Comparison of ENCODE assay signal across 8 cellular contexts in genomic region chr7:76260171-76260703, GRCh38.
A peak's percentile ranks its signal among the peaks of the same experiment; 100 is the strongest.
DNase-seq lines count a peak whose midpoint lies in the region; ATAC-seq lines count a peak whose summit lies in the region.

No MANE protein-coding gene starts in this region.

- no peak overlapping the region for H3K27ac ChIP-seq in iPS-20b (ENCODE audit: low read length)

- H3K36me3 ChIP-seq in iPS-20b (ENCODE audit: insufficient read depth, low read depth, low read length): no peaks in the 10 kb centered on the region

- peaks cover 6% of the 10 kb centered on the region; the same call in 1 of the 2 replicates for H3K4me1 ChIP-seq in iPS-20b (ENCODE audit: insufficient read depth, low read length)

- ATAC-seq in GM18498 (IDR thresholded peaks at IDR 0.05; ENCODE audit: unreplicated experiment): no peak

- H3K27me3 ChIP-seq in iPS-20b (ENCODE audit: insufficient read depth, low read length): no peaks in the 10 kb centered on the region

- peak overlapping the region; percentile 73; the same call in 1 of the 2 replicates for H3K9ac ChIP-seq in iPS-20b (ENCODE audit: low read depth, low read length)

- DNase-seq in GM03348 (ENCODE audit: low spot score): peak; percentile 49
- peak; percentile 72 to 95 for DNase-seq in NCI-H526 (lab: John Stamatoyannopoulos, UW)
- DNase-seq in activated T-helper 9 cell treated with anti-CD3 and anti-CD28 coated beads, Interleukin-2, amount 50 U/mL, for 16 hours (ENCODE audit: low read depth): peak; percentile 24
- peak; percentile 9 for DNase-seq in stimulated activated CD8-positive, alpha-beta memory T cell treated with anti-CD3 and anti-CD28 coated beads, Interleukin-12 subunit alpha, Interleukin-12 subunit beta, amount 100 ng/mL, for 24 hours (ENCODE audit: extremely low read depth)
- no peak for DNase-seq in DMS79 (lab: John Stamatoyannopoulos, UW)
- no peak for DNase-seq in middle frontal gyrus (ENCODE audit: extremely low spot score, low spot score)

- H3K4me3 ChIP-seq in iPS-20b (ENCODE audit: low read length): peak overlapping the region; percentile 75; the same call in 1 of the 2 replicates

- H3K9me3 ChIP-seq in iPS-20b (ENCODE audit: insufficient read depth, low read depth, low read length): no peaks in the 10 kb centered on the region

Comparison
In these comparisons a context has a peak if more than half of its experiments do, and no peak if none do; other contexts are left out.
1. DNase-seq: peak in GM03348 (single experiment), NCI-H526 (2 of 2), activated T-helper 9 cell treated with anti-CD3 and anti-CD28 coated beads, Interleukin-2, amount 50 U/mL, for 16 hours (single experiment) and stimulated activated CD8-positive, alpha-beta memory T cell treated with anti-CD3 and anti-CD28 coated beads, Interleukin-12 subunit alpha, Interleukin-12 subunit beta, amount 100 ng/mL, for 24 hours (single experiment); none in DMS79 (single experiment) and middle frontal gyrus (single experiment).